In the genomic region with DNA sequence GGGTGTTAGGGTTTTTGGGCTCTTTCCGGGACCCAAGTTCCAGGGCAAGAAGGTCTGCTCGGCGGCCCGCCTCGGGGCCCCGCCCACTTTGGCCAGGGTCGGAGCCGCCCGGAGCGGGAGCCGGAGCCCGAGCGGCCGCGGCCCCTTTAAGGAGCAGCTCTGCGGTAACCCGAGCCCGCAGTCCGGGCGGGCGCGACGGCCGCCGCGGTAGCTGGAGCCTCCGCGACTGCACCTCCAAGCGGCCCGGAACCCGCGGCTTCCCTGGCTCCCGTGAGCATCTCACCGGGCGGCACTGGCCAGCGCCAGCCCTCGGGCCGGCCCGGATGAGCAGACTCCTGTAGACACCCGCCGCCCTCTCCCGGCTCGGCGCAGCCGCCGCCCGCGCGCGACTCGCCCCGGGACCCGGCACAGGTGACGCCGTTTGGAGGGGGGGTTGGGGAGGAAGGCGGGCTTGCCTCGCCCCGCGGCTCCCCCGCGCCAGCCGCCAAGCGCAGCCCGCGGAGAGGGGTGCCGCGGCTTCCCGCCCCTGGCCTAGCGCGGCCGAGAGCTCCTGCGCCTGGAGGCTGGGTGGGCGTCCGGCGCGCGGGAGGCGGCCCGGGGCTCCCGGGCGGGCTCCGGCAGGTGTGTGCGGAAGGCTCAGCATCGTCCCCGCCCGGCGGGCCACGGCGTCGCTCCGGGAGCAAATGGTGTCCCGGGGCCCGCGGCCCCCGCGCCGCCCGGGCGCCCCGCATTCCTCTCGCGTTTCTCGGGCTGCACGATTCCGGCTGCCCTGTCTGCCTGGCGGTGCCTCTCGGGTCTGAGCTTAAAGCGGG, we compare ENCODE assay signal across 8 cellular contexts. TPM values are rescaled to one million over a fixed set of nuclear protein-coding genes. Genes with fewer than 3 reads are reported as not detected.
A peak's percentile ranks its signal among the peaks of the same experiment; 100 is the strongest.
DNase-seq lines count a peak whose midpoint lies in the region; ATAC-seq, FAIRE-seq and TF ChIP-seq lines count a peak whose summit lies in the region.

A gene with protein sequence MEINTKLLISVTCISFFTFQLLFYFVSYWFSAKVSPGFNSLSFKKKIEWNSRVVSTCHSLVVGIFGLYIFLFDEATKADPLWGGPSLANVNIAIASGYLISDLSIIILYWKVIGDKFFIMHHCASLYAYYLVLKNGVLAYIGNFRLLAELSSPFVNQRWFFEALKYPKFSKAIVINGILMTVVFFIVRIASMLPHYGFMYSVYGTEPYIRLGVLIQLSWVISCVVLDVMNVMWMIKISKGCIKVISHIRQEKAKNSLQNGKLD (plus strand): TSS at position 149 of the 812 bp plus-strand sequence. CDS start 26,547 bp downstream, outside the sequence.

- peak within 1 kb of the TSS; percentile 29 for H3K9ac ChIP-seq in neural progenitor cell

- H3K4me1 ChIP-seq in neural progenitor cell = no peaks in the 10 kb centered on the region
- H3K4me1 ChIP-seq in uterus = no peaks in the 10 kb centered on the region

- peaks cover 5% of the 10 kb centered on the region for H4K20me1 ChIP-seq in neural progenitor cell (ENCODE audit: low read depth)

- H2AFZ ChIP-seq in neural progenitor cell (replicated peaks) = peak within 1 kb of the TSS; percentile 97

- no peak for TF ChIP-seq CTCF in AG10803 (conservative IDR thresholded peaks at IDR 0.05; ENCODE audit: low read length)
- no peak for TF ChIP-seq CTCF in neural progenitor cell (IDR thresholded peaks at IDR 0.05)
- TF ChIP-seq CTCF in uterus (IDR thresholded peaks at IDR 0.05) = peak in 1 of 4 experiments; percentile 6

- no peaks in the 10 kb centered on the region for H3K9me3 Mint-ChIP-seq in neural progenitor cell

- H3K4me3 ChIP-seq in AG10803 (ENCODE audit: low read length) = peak within 1 kb of the TSS; percentile 62
- peak within 1 kb of the TSS; percentile 84 for H3K4me3 ChIP-seq in neural progenitor cell
- H3K4me3 ChIP-seq in uterus = peak within 1 kb of the TSS; percentile 44 to 84

- FAIRE-seq in GM19239 (lab: Jason Lieb, UNC) = no peak
- FAIRE-seq in frontal cortex (lab: Jason Lieb, UNC) = no peak

- no peaks in the 10 kb centered on the region for H3K36me3 ChIP-seq in neural progenitor cell
- no peaks in the 10 kb centered on the region for H3K36me3 ChIP-seq in uterus

- peak within 1 kb of the TSS; percentile 35 for H3K27ac Mint-ChIP-seq in neural progenitor cell

- H3K4me3 Mint-ChIP-seq in neural progenitor cell = peak within 1 kb of the TSS; percentile 97

- H3K9me3 ChIP-seq in neural progenitor cell (ENCODE audit: low read depth) = no peaks in the 10 kb centered on the region
- no peaks in the 10 kb centered on the region for H3K9me3 ChIP-seq in uterus

- no peaks in the 10 kb centered on the region for H3K79me2 ChIP-seq in neural progenitor cell (ENCODE audit: low read depth)

- H3K4me1 Mint-ChIP-seq in neural progenitor cell = peaks cover 8% of the 10 kb centered on the region

- DNase-seq in AG10803 (ENCODE audit: low read depth) (peak; percentile 13), GM19239 (ENCODE audit: insufficient read length, low spot score) (peak; percentile 23), OCI-M1 (lab: John Stamatoyannopoulos, UW) (peak; percentile 74), frontal cortex (ENCODE audit: low spot score in 2 of 2) (peak; percentile 58 to 67), neural progenitor cell (ENCODE audit: low spot score) (peak; percentile 89), uterus (peak; percentile 43 to 64)
- DNase-seq in activated T-helper 9 cell treated with anti-CD3 and anti-CD28 coated beads, Interleukin-2, amount 50 U/mL, for 16 hours (ENCODE audit: low read depth) = peak; percentile 11

- peak within 1 kb of the TSS; percentile 92 for H3K4me2 ChIP-seq in neural progenitor cell

- H3K27me3 ChIP-seq in neural progenitor cell (peaks cover 17% of the 10 kb centered on the region), uterus (no peaks in the 10 kb centered on the region)

- intact Hi-C loops in uterus (cut with DNase I; ENCODE audit: low total_unique reads) = loop anchor here (5.0 kb wide), 1 partner anchor 115 kb away; a partner anchor contains a TSS

- H3K27me3 Mint-ChIP-seq in neural progenitor cell (ENCODE audit: insufficient read depth, low read depth) = peaks cover 16% of the 10 kb centered on the region

- H3K27ac ChIP-seq in neural progenitor cell (no peak within 1 kb of the TSS), uterus (peak within 1 kb of the TSS; percentile 36 to 83)

- no peaks in the 10 kb centered on the region for H3K36me3 Mint-ChIP-seq in neural progenitor cell

- ATAC-seq in HG03432 (IDR thresholded peaks at IDR 0.05; ENCODE audit: unreplicated experiment) = peak; percentile 70

- TF ChIP-seq POLR2A in uterus (IDR thresholded peaks at IDR 0.05) = peak; percentile 7 to 57

- peaks cover 10% of the 10 kb centered on the region for H3F3A ChIP-seq in neural progenitor cell (ENCODE audit: low read depth)

RNA-seq across cellular contexts. Expression of the gene that starts here (rescaled TPM):
- 15.9 TPM for total RNA-seq in frontal cortex
- total RNA-seq in neural progenitor cell (ENCODE audit: low replicate concordance) = 3.2 and 5.7 TPM in 2 replicates
- 10 to 100 TPM in 3 of 4 donors, 1 to 10 TPM in 1; 2.0 to 42.6 (median 13.1) TPM for total RNA-seq in uterus

Comparison
In these comparisons a context has a peak if more than half of its experiments do, and no peak if none do; other contexts are left out.
1. DNase-seq: peak in every context shown above with its lines; median percentile 89 in neural progenitor cell; 74 in OCI-M1; 62 in frontal cortex; 54 in uterus; 23 in GM19239; 13 in AG10803; 11 in activated T-helper 9 cell treated with anti-CD3 and anti-CD28 coated beads, Interleukin-2, amount 50 U/mL, for 16 hours.